ENCODE assay signal across 1 cellular context in the genomic region with DNA sequence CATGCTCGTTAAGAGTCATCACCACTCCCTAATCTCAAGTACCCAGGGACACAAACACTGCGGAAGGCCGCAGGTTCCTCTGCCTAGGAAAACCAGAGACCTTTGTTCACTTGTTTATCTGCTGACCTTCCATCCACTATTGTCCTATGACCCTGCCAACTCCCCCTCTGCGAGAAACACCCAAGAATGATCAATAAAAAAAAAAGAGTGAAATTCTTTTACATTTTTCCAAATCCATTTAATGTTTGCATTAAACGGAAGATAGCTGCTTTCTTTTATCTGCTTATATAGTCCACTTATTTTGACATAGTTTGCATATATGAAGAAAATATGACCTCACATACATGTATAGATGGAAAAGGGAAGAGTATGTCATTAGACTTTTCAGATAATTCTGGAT.
TF ChIP-seq lines count a peak whose summit lies in the region.
"Not testable (repeated sequence)": the region's sequence is repeated elsewhere in the genome, so short reads cannot be mapped to it uniquely, and the experiment has no call there.

No MANE protein-coding gene starts in this region.

TF ChIP-seq in HepG2, 621 proteins besides CTCF, POLR2A, EP300 and RAD21:
- TF ChIP-seq NR2F6 (IDR thresholded peaks at IDR 0.05) (0 out of 2 replicates have a peak, but pooled peaks have one; percentile 27), RARA (CRISPR knock-in tag; IDR thresholded peaks at IDR 0.05) (peak; percentile 54), SOX5 (CRISPR knock-in tag; IDR thresholded peaks at IDR 0.05; ENCODE audit: borderline replicate concordance) (0 out of 2 replicates have a peak, but pooled peaks have one; percentile 43), SOX13 (CRISPR knock-in tag; conservative IDR thresholded peaks at IDR 0.05 in 1 of 2, IDR thresholded peaks at IDR 0.05 in 1 of 2) (peak in 1 of 2 experiments; percentile 63; a peak in 1 of 4 replicates), BCL6 (CRISPR knock-in tag; IDR thresholded peaks at IDR 0.05) (peak; percentile 84)
- not testable (repeated sequence) for TF ChIP-seq NR2F6 (CRISPR knock-in tag; IDR thresholded peaks at IDR 0.05); SOX13 (IDR thresholded peaks at IDR 0.05)
